In genomic region chr2:198055726-198056125, GRCh38 we compare ENCODE assay signal across 32 cellular contexts.
"Had no signal": no experiment of that assay in that cellular context is flagged by ENCODE, and none has a peak within 500 bp of the region (broad histone marks: within the 10 kb centered on the region; RNA-seq: fewer than 3 reads in every experiment).

No MANE protein-coding gene starts in this region.

- H3K27me3 ChIP-seq: breast epithelium had no signal

- H3K4me1 ChIP-seq: breast epithelium, SJSA1 had no signal

- H3K4me1 Mint-ChIP-seq: activated CD4-positive, alpha-beta T cell treated with anti-CD3 and anti-CD28 coated beads, Interleukin-2, amount 10 ng/mL, durations not matched to agents 7 days and 5 days had no signal

- ATAC-seq: activated T-helper 17 cell treated with anti-CD3 and anti-CD28 coated beads, Interleukin-2, amount 50 U/mL, for 72 hours; K562; PC-3; SK-N-SH treated with all-trans-retinoic acid at 6 μM for 48 hours had no signal

- H3K27me3 Mint-ChIP-seq: activated CD4-positive, alpha-beta memory T cell treated with anti-CD3 and anti-CD28 coated beads for 36 hours; activated CD4-positive, alpha-beta T cell treated with anti-CD3 and anti-CD28 coated beads, Interleukin-2, amount 10 ng/mL, durations not matched to agents 7 days and 5 days; activated naive CD8-positive, alpha-beta T cell; activated T-helper 17 cell treated with anti-CD3 and anti-CD28 coated beads, Interleukin-2, amount 50 U/mL, for 72 hours had no signal

- DNase-seq: activated CD4-positive, alpha-beta memory T cell treated with anti-CD3 and anti-CD28 coated beads for 36 hours; activated CD4-positive, alpha-beta T cell treated with anti-CD3 and anti-CD28 coated beads, Interleukin-2, amount 10 ng/mL, durations not matched to agents 7 days and 5 days; activated CD4-positive, CD25-positive, alpha-beta regulatory T cell; activated gamma-delta T cell; activated naive CD4-positive, alpha-beta T cell treated with anti-CD3 and anti-CD28 coated beads for 36 hours; activated T-cell treated with anti-CD3 and anti-CD28 coated beads for 4 hours; activated T-cell treated with anti-CD3 and anti-CD28 coated beads, Interleukin-2, amount 50 U/mL, for 48 hours; amygdala; caudate nucleus; Karpas-422; MM.1S; NCI-H1105; NCI-H1436; NCI-H1694 treated with DMSO at 0.1 percent for 48 hours; NCI-H2029 treated with DMSO at 0.1 percent for 48 hours; NCI-H226; NCI-H526; NCI-H774; PC-3; SHP77; SW 1271; T1000 had no signal

- H3K4me3 Mint-ChIP-seq: activated CD4-positive, alpha-beta memory T cell treated with anti-CD3 and anti-CD28 coated beads for 36 hours; activated CD4-positive, alpha-beta T cell treated with anti-CD3 and anti-CD28 coated beads, Interleukin-2, amount 10 ng/mL, durations not matched to agents 7 days and 5 days; activated naive CD4-positive, alpha-beta T cell treated with anti-CD3 and anti-CD28 coated beads for 36 hours; activated naive CD8-positive, alpha-beta T cell; activated T-helper 17 cell treated with anti-CD3 and anti-CD28 coated beads, Interleukin-2, amount 50 U/mL, for 72 hours; T-helper 1 cell treated with Interleukin-12 subunit alpha and Interleukin-12 subunit beta and Interleukin-4 antibody, amounts not matched to agents 30 μg/mL and 1 μg/mL, for 36 hours had no signal

- H3K9me3 ChIP-seq: breast epithelium, SJSA1 had no signal

- H3K27ac Mint-ChIP-seq: activated CD4-positive, alpha-beta memory T cell treated with anti-CD3 and anti-CD28 coated beads for 36 hours; activated CD4-positive, alpha-beta T cell treated with anti-CD3 and anti-CD28 coated beads, Interleukin-2, amount 10 ng/mL, durations not matched to agents 7 days and 5 days; activated naive CD4-positive, alpha-beta T cell treated with anti-CD3 and anti-CD28 coated beads for 36 hours; activated naive CD8-positive, alpha-beta T cell; activated T-helper 17 cell treated with anti-CD3 and anti-CD28 coated beads, Interleukin-2, amount 50 U/mL, for 72 hours; T-helper 1 cell treated with Interleukin-12 subunit alpha and Interleukin-12 subunit beta and Interleukin-4 antibody, amounts not matched to agents 30 μg/mL and 1 μg/mL, for 36 hours had no signal

- H3K36me3 Mint-ChIP-seq: activated CD4-positive, alpha-beta memory T cell treated with anti-CD3 and anti-CD28 coated beads for 36 hours; activated naive CD8-positive, alpha-beta T cell had no signal

- H3K4me3 ChIP-seq: breast epithelium, K562, SJSA1 had no signal

- H3K27ac ChIP-seq: breast epithelium, SJSA1, VCaP had no signal

- H3K36me3 ChIP-seq: breast epithelium, SJSA1 had no signal

- FAIRE-seq: K562, RCC 7860, TTC549 had no signal
